Comparison of ENCODE assay signal across 15 cellular contexts in genomic region chr17:39240631-39241030, GRCh38. TPM values are rescaled to one million over a fixed set of nuclear protein-coding genes. Genes with fewer than 3 reads are reported as not detected.
A peak's percentile ranks its signal among the peaks of the same experiment; 100 is the strongest.
DNase-seq lines count a peak whose midpoint lies in the region; ATAC-seq lines count a peak whose summit lies in the region.
"Had no signal": no experiment of that assay in that cellular context is flagged by ENCODE, and none has a peak within 500 bp of the region (broad histone marks: within the 10 kb centered on the region; RNA-seq: fewer than 3 reads in every experiment).

No MANE protein-coding gene starts in this region.

- no peak overlapping the region for H3K27ac Mint-ChIP-seq in activated T-cell treated with anti-CD3 and anti-CD28 coated beads, Interleukin-2, amount 50 U/mL, for 24 hours
- H3K27ac Mint-ChIP-seq: H9 had no signal

- DNase-seq in activated T-cell treated with anti-CD3 and anti-CD28 coated beads, Interleukin-2, amount 50 U/mL, for 24 hours = peak; percentile 6
- DNase-seq in activated T-cell treated with anti-CD3 and anti-CD28 coated beads for 4 hours = no peak
- peak; percentile 10 for DNase-seq in epidermal melanocyte (ENCODE audit: insufficient read length, low spot score)
- DNase-seq in sciatic nerve (ENCODE audit: low spot score) = peak; percentile 10
- no peak for DNase-seq in NCI-H526 (lab: John Stamatoyannopoulos, UW)
- DNase-seq in NCI-H345 treated with DMSO at 0.1 percent for 48 hours (lab: John Stamatoyannopoulos, UW; ENCODE audit: unreplicated experiment) = no peak
- DNase-seq: ACHN; BE2C; C1 segment of cervical spinal cord; Caco-2; CD4-positive, CD25-positive, alpha-beta regulatory T cell; CD8-positive, alpha-beta memory T cell had no signal

- no peak for ATAC-seq in sciatic nerve
- ATAC-seq: HepG2 had no signal

- no peaks in the 10 kb centered on the region for H3K36me3 Mint-ChIP-seq in activated T-cell treated with anti-CD3 and anti-CD28 coated beads, Interleukin-2, amount 50 U/mL, for 24 hours (ENCODE audit: low read depth)
- H3K36me3 Mint-ChIP-seq: CD4-positive, CD25-positive, alpha-beta regulatory T cell; CD8-positive, alpha-beta memory T cell had no signal

- no peaks in the 10 kb centered on the region for H3K9me3 Mint-ChIP-seq in activated T-cell treated with anti-CD3 and anti-CD28 coated beads, Interleukin-2, amount 50 U/mL, for 24 hours
- H3K9me3 Mint-ChIP-seq: CD4-positive, CD25-positive, alpha-beta regulatory T cell; CD8-positive, alpha-beta memory T cell; H9 had no signal

- intact Hi-C loops in sciatic nerve (cut with DNase I) = no loop called here

- peaks cover 4% of the 10 kb centered on the region for H3K27me3 Mint-ChIP-seq in activated T-cell treated with anti-CD3 and anti-CD28 coated beads, Interleukin-2, amount 50 U/mL, for 24 hours

- H3K4me3 Mint-ChIP-seq in activated T-cell treated with anti-CD3 and anti-CD28 coated beads, Interleukin-2, amount 50 U/mL, for 24 hours = no peak overlapping the region
- H3K4me3 Mint-ChIP-seq: H9 had no signal

- peaks cover 35% of the 10 kb centered on the region for H3K4me1 Mint-ChIP-seq in activated T-cell treated with anti-CD3 and anti-CD28 coated beads, Interleukin-2, amount 50 U/mL, for 24 hours (ENCODE audit: low read depth)

RNA-seq across cellular contexts. Expression of gene STAC2, which starts 14.9 kb away (rescaled TPM):
- 0.49 TPM for total RNA-seq in sciatic nerve
- total RNA-seq: A172; CD4-positive, CD25-positive, alpha-beta regulatory T cell; CD8-positive, alpha-beta memory T cell; HepG2 had no signal

RNA-seq across cellular contexts. Expression of gene RPL19, which starts 40.5 kb away (rescaled TPM):
- 1,170 TPM for total RNA-seq in sciatic nerve

RNA-seq across cellular contexts. Expression of gene CACNB1, which starts 43.2 kb away (rescaled TPM):
- total RNA-seq in sciatic nerve = 16.9 TPM

Comparison
In these comparisons a context has a peak if more than half of its experiments do, and no peak if none do; other contexts are left out.
1. DNase-seq: peak in activated T-cell treated with anti-CD3 and anti-CD28 coated beads, Interleukin-2, amount 50 U/mL, for 24 hours (single experiment), epidermal melanocyte (single experiment) and sciatic nerve (single experiment); none in activated T-cell treated with anti-CD3 and anti-CD28 coated beads for 4 hours (single experiment), NCI-H526 (0 of 2) and NCI-H345 treated with DMSO at 0.1 percent for 48 hours (single experiment).